ENCODE assay signal across 8 cellular contexts in the genomic region with DNA sequence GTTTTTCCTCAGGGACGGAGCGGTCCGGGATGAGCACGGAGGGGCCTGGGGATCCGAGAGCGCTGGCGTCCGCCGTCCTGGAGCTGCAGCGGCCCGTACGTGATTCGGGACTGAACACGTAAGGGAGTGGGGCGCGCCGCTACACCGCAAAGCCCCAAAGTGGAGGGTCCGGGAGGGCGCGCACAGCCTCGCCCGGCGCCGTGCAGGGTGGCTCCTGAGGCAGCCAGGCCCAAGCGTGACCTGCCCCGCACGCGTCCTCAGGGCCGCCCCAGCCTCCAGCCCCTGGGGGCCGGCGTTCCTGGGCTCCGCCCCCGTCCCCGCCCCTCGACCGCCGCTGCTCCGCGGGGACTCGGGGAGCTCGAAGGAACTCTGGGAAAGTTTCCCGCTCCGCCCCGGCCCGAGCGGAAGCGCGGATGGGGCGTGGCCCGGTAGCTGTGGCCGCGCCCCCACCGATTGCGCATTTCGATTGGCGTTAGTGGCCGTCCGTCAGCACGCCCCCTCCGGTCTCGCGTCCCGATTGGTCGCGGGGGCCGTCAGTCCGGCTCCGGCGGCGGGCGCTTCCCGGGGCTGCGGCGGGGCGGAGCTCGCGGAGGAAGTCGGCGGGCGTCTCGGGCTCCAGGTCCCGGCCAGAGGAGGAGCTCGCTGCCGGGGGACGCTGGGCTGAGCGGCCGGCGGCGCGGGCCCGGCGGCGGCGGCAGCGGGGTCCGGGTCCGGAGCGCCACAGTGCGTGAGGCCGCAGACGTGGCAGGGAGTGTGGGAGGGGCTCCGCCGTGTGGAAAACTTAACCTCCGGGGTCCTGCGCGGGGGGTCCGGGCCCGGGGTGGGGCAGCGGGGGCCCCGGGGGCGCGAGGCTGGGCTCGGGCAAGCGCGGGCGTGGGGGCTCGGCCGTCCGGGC. TPM values are rescaled to one million over a fixed set of nuclear protein-coding genes. Genes with fewer than 3 reads are reported as not detected.
DNase-seq lines count a peak whose midpoint lies in the region; ATAC-seq and TF ChIP-seq lines count a peak whose summit lies in the region.

A gene (minus strand): TSS at position 270 of the 895 bp plus-strand sequence. CDS start 539 bp downstream, outside the sequence.
A gene (plus strand): TSS at position 620 of the 895 bp plus-strand sequence. CDS start 103 bp downstream, at position 723.

- H2AFZ ChIP-seq in Loucy (ENCODE audit: low read length) = peak within 1 kb of the TSS; percentile 97

- H3K4me1 ChIP-seq in Loucy (ENCODE audit: insufficient read depth, low read length, poor library complexity, severe bottlenecking) (peaks cover 45% of the 10 kb centered on the region), RWPE2 (ENCODE audit: insufficient read depth, poor library complexity, severe bottlenecking) (peaks cover 4% of the 10 kb centered on the region)

- peak within 1 kb of the TSS; percentile 96 for H3K27ac Mint-ChIP-seq in nephron progenitor cell
- peak within 1 kb of the TSS; percentile 82 for H3K27ac Mint-ChIP-seq in stimulated activated naive CD8-positive, alpha-beta T cell treated with anti-CD3 and anti-CD28 coated beads, Interleukin-15, Interleukin-2, amounts not matched to agents 100 ng/mL and 50 ng/mL, for 24 hours

- TF ChIP-seq CTCF in Loucy (conservative IDR thresholded peaks at IDR 0.05; ENCODE audit: low read length) (no peak), RWPE2 (IDR thresholded peaks at IDR 0.05; ENCODE audit: poor library complexity, severe bottlenecking) (no peak), nephron progenitor cell (IDR thresholded peaks at IDR 0.05) (no peak)

- H3K9me3 ChIP-seq in Loucy (ENCODE audit: insufficient read depth, low read depth, low read length) (no peaks in the 10 kb centered on the region), RWPE2 (ENCODE audit: severe bottlenecking) (no peaks in the 10 kb centered on the region)

- peak within 1 kb of the TSS; percentile 98 for H3K4me3 Mint-ChIP-seq in nephron progenitor cell
- peak within 1 kb of the TSS; percentile 93 for H3K4me3 Mint-ChIP-seq in stimulated activated naive CD8-positive, alpha-beta T cell treated with anti-CD3 and anti-CD28 coated beads, Interleukin-15, Interleukin-2, amounts not matched to agents 100 ng/mL and 50 ng/mL, for 24 hours

- H3K4me3 ChIP-seq in H7 (ENCODE audit: insufficient read depth, low read depth, low read length) (peak within 1 kb of the TSS; percentile 79), Loucy (ENCODE audit: low read length, poor library complexity, severe bottlenecking) (peak within 1 kb of the TSS; percentile 86), RWPE2 (ENCODE audit: severe bottlenecking) (peak within 1 kb of the TSS; percentile 75)

- H4K20me1 ChIP-seq in Loucy (ENCODE audit: insufficient read depth, low read length, poor library complexity, severe bottlenecking) = peaks cover 44% of the 10 kb centered on the region

- no peaks in the 10 kb centered on the region for H3K27me3 Mint-ChIP-seq in nephron progenitor cell (ENCODE audit: low read depth, poor library complexity)
- H3K27me3 Mint-ChIP-seq in stimulated activated naive CD8-positive, alpha-beta T cell treated with anti-CD3 and anti-CD28 coated beads, Interleukin-15, Interleukin-2, amounts not matched to agents 100 ng/mL and 50 ng/mL, for 24 hours = no peaks in the 10 kb centered on the region

- H3K79me2 ChIP-seq in Loucy (ENCODE audit: insufficient read depth, low read length) = peaks cover 66% of the 10 kb centered on the region

- peak within 1 kb of the TSS; percentile 95 for H3K4me2 ChIP-seq in Loucy (ENCODE audit: low read depth, low read length, poor library complexity, severe bottlenecking)

- peak within 1 kb of the TSS; percentile 88 for H3K9ac ChIP-seq in Loucy (ENCODE audit: low read depth, low read length, poor library complexity, severe bottlenecking)

- H3F3A ChIP-seq in Loucy (ENCODE audit: low read depth) = no peaks in the 10 kb centered on the region

- ATAC-seq in RWPE2 (ENCODE audit: low read depth) = peak; percentile 88

- H3K4me1 Mint-ChIP-seq in nephron progenitor cell = peaks cover 58% of the 10 kb centered on the region
- H3K4me1 Mint-ChIP-seq in stimulated activated naive CD8-positive, alpha-beta T cell treated with anti-CD3 and anti-CD28 coated beads, Interleukin-15, Interleukin-2, amounts not matched to agents 100 ng/mL and 50 ng/mL, for 24 hours (ENCODE audit: low read depth) = peaks cover 57% of the 10 kb centered on the region

- H3K9me3 Mint-ChIP-seq in nephron progenitor cell = no peaks in the 10 kb centered on the region
- no peaks in the 10 kb centered on the region for H3K9me3 Mint-ChIP-seq in stimulated activated naive CD8-positive, alpha-beta T cell treated with anti-CD3 and anti-CD28 coated beads, Interleukin-15, Interleukin-2, amounts not matched to agents 100 ng/mL and 50 ng/mL, for 24 hours

- H3K9me2 ChIP-seq in Loucy (replicated peaks; ENCODE audit: low read depth, low read length) = no peaks in the 10 kb centered on the region

- peaks cover 36% of the 10 kb centered on the region for H3K36me3 Mint-ChIP-seq in nephron progenitor cell (ENCODE audit: low read depth)
- peaks cover 54% of the 10 kb centered on the region for H3K36me3 Mint-ChIP-seq in stimulated activated naive CD8-positive, alpha-beta T cell treated with anti-CD3 and anti-CD28 coated beads, Interleukin-15, Interleukin-2, amounts not matched to agents 100 ng/mL and 50 ng/mL, for 24 hours (ENCODE audit: low read depth)

- H3K27ac ChIP-seq in RWPE2 (ENCODE audit: poor library complexity, severe bottlenecking) = peak within 1 kb of the TSS; percentile 41

- H3K36me3 ChIP-seq in H7 (replicated peaks; ENCODE audit: control insufficient read depth, insufficient read depth, low read length) = peaks cover 7% of the 10 kb centered on the region
- H3K36me3 ChIP-seq in Loucy (ENCODE audit: insufficient read depth, low read length) = peaks cover 3% of the 10 kb centered on the region; the same call in 1 of the 2 replicates
- H3K36me3 ChIP-seq in RWPE2 (ENCODE audit: low read depth) = peaks cover 36% of the 10 kb centered on the region

- DNase-seq in ELR (ENCODE audit: low read depth) (peak; percentile 99), H7 (peak; percentile 99), RWPE2 (ENCODE audit: low spot score) (peak; percentile 90), fibroblast of the conjunctiva (ENCODE audit: low read depth) (peak; percentile 97), nephron progenitor cell (peak; percentile 99)
- peak; percentile 100 for DNase-seq in activated effector memory CD4-positive, alpha-beta T cell treated with anti-CD3 and anti-CD28 coated beads, Interleukin-2, amount 50 U/mL, for 16 hours

- H3K27me3 ChIP-seq in H7 (ENCODE audit: control insufficient read depth, insufficient read depth, low read length) (no peaks in the 10 kb centered on the region), Loucy (ENCODE audit: insufficient read depth, low read length, poor library complexity, severe bottlenecking) (no peaks in the 10 kb centered on the region), RWPE2 (ENCODE audit: insufficient read depth, poor library complexity, severe bottlenecking) (no peaks in the 10 kb centered on the region)

RNA-seq across cellular contexts. Expression of the first gene that starts in this region (rescaled TPM):
- 11.1 and 13.2 TPM in 2 replicates for total RNA-seq in H7 (2014; rRNA removed; shearing (Covaris generic))

RNA-seq across cellular contexts. Expression of the second gene that starts in this region (rescaled TPM):
- 72.1 and 78.0 TPM in 2 replicates for total RNA-seq in H7 (2014; rRNA removed; shearing (Covaris generic))

Comparison
In these comparisons a context has a peak if more than half of its experiments do, and no peak if none do; other contexts are left out.
1. Peak in every context shown above with its lines: DNase-seq, ATAC-seq, H3K4me3 ChIP-seq and H3K27ac ChIP-seq.